ENCODE assay signal across 18 cellular contexts in genomic region chr2:109322646-109323045, GRCh38.
DNase-seq lines count a peak whose midpoint lies in the region; ATAC-seq, FAIRE-seq and TF ChIP-seq lines count a peak whose summit lies in the region.
"Had no signal": no experiment of that assay in that cellular context is flagged by ENCODE, and none has a peak within 500 bp of the region (broad histone marks: within the 10 kb centered on the region; RNA-seq: fewer than 3 reads in every experiment).

No MANE protein-coding gene starts in this region.

- no TSS peak for BruUV-seq in endothelial cell of umbilical vein (replicated peaks; lab: Mats Ljungman, UMichigan)

- TF ChIP-seq POLR2A in heart left ventricle (IDR thresholded peaks at IDR 0.05) (no peak), endothelial cell of umbilical vein (IDR thresholded peaks at IDR 0.05; ENCODE audit: low read depth, low read length) (no peak), transverse colon (IDR thresholded peaks at IDR 0.05) (no peak)

- no peak for TF ChIP-seq EP300 in transverse colon (IDR thresholded peaks at IDR 0.05; ENCODE audit: low read depth)

- in situ Hi-C loops in transverse colon (cut with MboI; ENCODE audit: low pct_ligation_motif_present in 1 of 4, low pct_unique_long_range_greater_than_20kb in 1 of 4, low sequenced_read_pairs in 3 of 4) = no loop called here

- TF ChIP-seq CTCF in heart left ventricle (IDR thresholded peaks at IDR 0.05) = no peak
- TF ChIP-seq CTCF in endothelial cell of umbilical vein (IDR thresholded peaks at IDR 0.05; ENCODE audit: extremely low read depth in 1 of 2, insufficient read depth in 1 of 2, low read depth in 1 of 2, low read length in 2 of 2) = no peak
- no peak for TF ChIP-seq CTCF in nephron (IDR thresholded peaks at IDR 0.05; ENCODE audit: unreplicated experiment in 3 of 3)
- TF ChIP-seq CTCF in transverse colon (IDR thresholded peaks at IDR 0.05) = no peak

- H2AFZ ChIP-seq in endothelial cell of umbilical vein (ENCODE audit: low read depth, low read length) = no peak overlapping the region
- H2AFZ ChIP-seq: PC-9 had no signal

- peaks cover 95% of the 10 kb centered on the region for H3K4me1 Mint-ChIP-seq in nephron
- H3K4me1 Mint-ChIP-seq: IgD-negative memory B cell had no signal

- no peaks in the 10 kb centered on the region for H3K36me3 ChIP-seq in heart left ventricle
- H3K36me3 ChIP-seq in endothelial cell of umbilical vein (ENCODE audit: control insufficient read depth in 2 of 2, extremely low read depth in 1 of 2, insufficient read depth in 2 of 2, low read length in 2 of 2) = no peaks in the 10 kb centered on the region
- no peaks in the 10 kb centered on the region for H3K36me3 ChIP-seq in transverse colon
- H3K36me3 ChIP-seq: WERI-Rb-1 had no signal

- no peak overlapping the region for H3K9ac ChIP-seq in endothelial cell of umbilical vein (replicated peaks; ENCODE audit: extremely low read depth, insufficient read depth, low read length)

- POLR2A ChIA-PET in endothelial cell of umbilical vein (lab: Charles Lee) = no interaction called here

- H3K27ac ChIP-seq in heart left ventricle (peak overlapping the region in 10 of 12 donors; percentile 20 to 84 (median 66)), endothelial cell of umbilical vein (ENCODE audit: insufficient read depth, low read depth, low read length) (peak overlapping the region; percentile 55), transverse colon (peak overlapping the region; percentile 20 to 83 (median 63))
- H3K27ac ChIP-seq: PC-9, WERI-Rb-1 had no signal

- ATAC-seq in heart left ventricle (no peak), left ventricle myocardium superior (no peak), SK-N-SH treated with all-trans-retinoic acid at 6 μM for 48 hours (no peak), GM18867 (IDR thresholded peaks at IDR 0.05; ENCODE audit: unreplicated experiment) (no peak), GM21825 (IDR thresholded peaks at IDR 0.05; ENCODE audit: unreplicated experiment) (no peak)

- H3K9me3 ChIP-seq in heart left ventricle = no peaks in the 10 kb centered on the region
- no peaks in the 10 kb centered on the region for H3K9me3 ChIP-seq in endothelial cell of umbilical vein (replicated peaks; ENCODE audit: control insufficient read depth, insufficient read depth, low read length)
- no peaks in the 10 kb centered on the region for H3K9me3 ChIP-seq in transverse colon

- H3K4me3 ChIP-seq in heart left ventricle (no peak overlapping the region), endothelial cell of umbilical vein (replicated peaks in 1 of 3; ENCODE audit: insufficient read depth in 1 of 3, low read depth in 1 of 3, low read length in 3 of 3) (no peak overlapping the region), transverse colon (no peak overlapping the region)
- H3K4me3 ChIP-seq: PC-9 had no signal

- CTCF ChIA-PET in endothelial cell of umbilical vein (lab: Charles Lee) = interaction anchor here (1.2 to 3.8 kb wide), 4 partner anchors 10 to 188 kb away, joined by 3 to 22 read pairs (median 7); no protein-coding TSS in a partner anchor

- H3K4me3 Mint-ChIP-seq in nephron = peak overlapping the region in 1 of 3 experiments; percentile 11
- H3K4me3 Mint-ChIP-seq: activated CD4-positive, alpha-beta memory T cell treated with anti-CD3 and anti-CD28 coated beads for 36 hours; CD14-positive monocyte; IgD-negative memory B cell had no signal

- FAIRE-seq in endothelial cell of umbilical vein (lab: Jason Lieb, UNC) = no peak
- FAIRE-seq: A204.1, GM19239 had no signal

- peaks cover 15% of the 10 kb centered on the region for H3K27me3 Mint-ChIP-seq in nephron (ENCODE audit: low read depth)

- peaks cover 18% of the 10 kb centered on the region for H3K79me2 ChIP-seq in endothelial cell of umbilical vein (ENCODE audit: control insufficient read depth, insufficient read depth, low read length)

- DNase-seq in heart left ventricle = no peak
- DNase-seq in left ventricle myocardium superior = no peak
- DNase-seq in endothelial cell of umbilical vein (ENCODE audit: low read depth, low spot score) = peak; percentile 26
- no peak for DNase-seq in transverse colon
- DNase-seq: activated CD4-positive, alpha-beta memory T cell treated with anti-CD3 and anti-CD28 coated beads for 36 hours; activated T-cell treated with anti-CD3 and anti-CD28 coated beads, Interleukin-2, amount 50 U/mL, for 48 hours; DMS79; NCI-H524; PC-9; WERI-Rb-1 had no signal

- no peaks in the 10 kb centered on the region for H4K20me1 ChIP-seq in endothelial cell of umbilical vein (replicated peaks; ENCODE audit: control insufficient read depth, extremely low read depth, insufficient read depth, low read length)

- H3K27me3 ChIP-seq in heart left ventricle (no peaks in the 10 kb centered on the region), endothelial cell of umbilical vein (ENCODE audit: control insufficient read depth in 2 of 2, insufficient read depth in 2 of 2, low read length in 2 of 2) (no peaks in the 10 kb centered on the region), transverse colon (no peaks in the 10 kb centered on the region)

- peaks cover 4% of the 10 kb centered on the region for H3K36me3 Mint-ChIP-seq in nephron (ENCODE audit: low read depth)
- H3K36me3 Mint-ChIP-seq: activated CD4-positive, alpha-beta memory T cell treated with anti-CD3 and anti-CD28 coated beads for 36 hours; CD14-positive monocyte; IgD-negative memory B cell had no signal

- peak overlapping the region; percentile 81 to 99 (median 86) for H3K27ac Mint-ChIP-seq in nephron
- H3K27ac Mint-ChIP-seq: activated CD4-positive, alpha-beta memory T cell treated with anti-CD3 and anti-CD28 coated beads for 36 hours; IgD-negative memory B cell had no signal

- H3K4me1 ChIP-seq in heart left ventricle (peaks cover 22 to 85% (median 68%) of the 10 kb centered on the region in 12 donors), endothelial cell of umbilical vein (ENCODE audit: control insufficient read depth, extremely low read depth, insufficient read depth, low read length) (peaks cover 38% of the 10 kb centered on the region), transverse colon (peaks cover 19 to 35% (median 23%) of the 10 kb centered on the region in 4 donors)

- 44 to 100% (median 90%) methylated on average over 1 of the region's 1 CpG for WGBS in heart left ventricle, 4 donors
- 65% methylated on average over 1 of the region's 1 CpG; no CpG with 5 or more reads in 1 of the 2 donors for WGBS in transverse colon (ENCODE audit: low coverage in 1 of 2), 2 donors

- H3K9me1 ChIP-seq in endothelial cell of umbilical vein (replicated peaks; ENCODE audit: control insufficient read depth, extremely low read depth, insufficient read depth, low read length) = no peaks in the 10 kb centered on the region

- no peaks in the 10 kb centered on the region for H3K9me3 Mint-ChIP-seq in nephron
- H3K9me3 Mint-ChIP-seq: activated CD4-positive, alpha-beta memory T cell treated with anti-CD3 and anti-CD28 coated beads for 36 hours; IgD-negative memory B cell had no signal

- dilution Hi-C loops in endothelial cell of umbilical vein (cut with MboI; ENCODE audit: extremely low pct_ligation_motif_present, low sequenced_read_pairs) = no loop called here

- H3K4me2 ChIP-seq in endothelial cell of umbilical vein (ENCODE audit: insufficient read depth, low read length) = peak overlapping the region; percentile 14
- H3K4me2 ChIP-seq: PC-9 had no signal

- intact Hi-C loops in heart left ventricle (cut with DNase I) (loop anchor here in 3 of 10 donors (5.0 to 10.0 kb wide), 4 partner anchors 60 to 198 kb away; partner anchors contain the start of gene SH3RF3 (in 2 of the 3)), left ventricle myocardium superior (cut with micrococcal nuclease) (no loop called here), endothelial cell of umbilical vein (cut with micrococcal nuclease) (loop anchor here (1.0 kb wide), 1 partner anchor 194 kb away; no protein-coding TSS in a partner anchor), transverse colon (cut with DNase I; ENCODE audit: low total_unique reads) (no loop called here)

TF ChIP-seq in endothelial cell of umbilical vein, 7 proteins besides CTCF, POLR2A, EP300 and RAD21:
- TF ChIP-seq EZH2 (IDR thresholded peaks at IDR 0.05; ENCODE audit: borderline replicate concordance, low read depth, low read length, severe bottlenecking) (no peak), GATA2 (IDR thresholded peaks at IDR 0.05; ENCODE audit: insufficient read depth, insufficient read length, low read depth, low read length) (no peak), JUN (IDR thresholded peaks at IDR 0.05; ENCODE audit: borderline replicate concordance, insufficient read depth, insufficient read length, low read depth) (no peak), MYC (IDR thresholded peaks at IDR 0.05; ENCODE audit: low read depth, low read length) (no peak), FOS (IDR thresholded peaks at IDR 0.05; ENCODE audit: borderline replicate concordance, insufficient read depth, low read length) (no peak), POLR2AphosphoS5 (IDR thresholded peaks at IDR 0.05; ENCODE audit: insufficient read depth, low read depth, low read length) (no peak)

TF ChIP-seq in SK-N-SH treated with all-trans-retinoic acid at 6 μM for 48 hours, 23 proteins besides CTCF, POLR2A, EP300 and RAD21 (continues in another document):
- no peak for TF ChIP-seq ZNF565 (CRISPR knock-in tag; conservative IDR thresholded peaks at IDR 0.05; ENCODE audit: low read depth)
- TF ChIP-seq, protein P1, sequence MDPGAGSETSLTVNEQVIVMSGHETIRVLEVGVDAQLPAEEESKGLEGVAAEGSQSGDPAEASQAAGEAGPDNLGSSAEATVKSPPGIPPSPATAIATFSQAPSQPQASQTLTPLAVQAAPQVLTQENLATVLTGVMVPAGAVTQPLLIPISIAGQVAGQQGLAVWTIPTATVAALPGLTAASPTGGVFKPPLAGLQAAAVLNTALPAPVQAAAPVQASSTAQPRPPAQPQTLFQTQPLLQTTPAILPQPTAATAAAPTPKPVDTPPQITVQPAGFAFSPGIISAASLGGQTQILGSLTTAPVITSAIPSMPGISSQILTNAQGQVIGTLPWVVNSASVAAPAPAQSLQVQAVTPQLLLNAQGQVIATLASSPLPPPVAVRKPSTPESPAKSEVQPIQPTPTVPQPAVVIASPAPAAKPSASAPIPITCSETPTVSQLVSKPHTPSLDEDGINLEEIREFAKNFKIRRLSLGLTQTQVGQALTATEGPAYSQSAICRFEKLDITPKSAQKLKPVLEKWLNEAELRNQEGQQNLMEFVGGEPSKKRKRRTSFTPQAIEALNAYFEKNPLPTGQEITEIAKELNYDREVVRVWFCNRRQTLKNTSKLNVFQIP (CRISPR knock-in tag; IDR thresholded peaks at IDR 0.05; ENCODE audit: borderline replicate concordance, low read depth) = no peak
- TF ChIP-seq ZNF8 (CRISPR knock-in tag; IDR thresholded peaks at IDR 0.05) = no peak
- TF ChIP-seq OSR1 (CRISPR knock-in tag; IDR thresholded peaks at IDR 0.05) = no peak
